Comparison of ENCODE assay signal across 22 cellular contexts in genomic region chr6:19205076-19205475, GRCh38.
"Had no signal": no experiment of that assay in that cellular context is flagged by ENCODE, and none has a peak within 500 bp of the region (broad histone marks: within the 10 kb centered on the region; RNA-seq: fewer than 3 reads in every experiment).

No MANE protein-coding gene starts in this region.

- H3K27me3 ChIP-seq: colonic mucosa, esophagus muscularis mucosa, foreskin keratinocyte, gastroesophageal sphincter, heart left ventricle, hepatocyte, left lung had no signal

- DNase-seq: cerebellar nuclear complex; colonic mucosa; effector CD8-positive, alpha-beta T cell; effector memory CD8-positive, alpha-beta T cell; endodermal cell; foreskin keratinocyte; hypothalamus; immature natural killer cell; left cardiac atrium; left ventricle myocardium superior; lower lobe of right lung; mesenchymal stem cell; midbrain had no signal

- ATAC-seq: effector memory CD8-positive, alpha-beta T cell; foreskin keratinocyte; gastroesophageal sphincter; heart left ventricle; left cardiac atrium; left lung; left ventricle myocardium superior had no signal

- H3K9me3 ChIP-seq: colonic mucosa, esophagus muscularis mucosa, gastroesophageal sphincter, lower lobe of right lung had no signal

- H3K4me3 ChIP-seq: colonic mucosa, esophagus muscularis mucosa, gastroesophageal sphincter, heart left ventricle, hepatocyte, left lung, lower lobe of right lung had no signal

- H3K4me2 ChIP-seq: hepatocyte had no signal

- H3K4me1 ChIP-seq: colonic mucosa, esophagus muscularis mucosa, foreskin keratinocyte, gastroesophageal sphincter, heart left ventricle, left lung, lower lobe of right lung had no signal

- H3K36me3 ChIP-seq: colonic mucosa, esophagus muscularis mucosa, gastroesophageal sphincter, heart left ventricle, left lung, lower lobe of right lung had no signal

- H2AFZ ChIP-seq: hepatocyte had no signal

- FAIRE-seq: endometrium, frontal cortex, islet of Langerhans, keratinocyte had no signal

- H3K27ac ChIP-seq: colonic mucosa, esophagus muscularis mucosa, foreskin keratinocyte, gastroesophageal sphincter, heart left ventricle, hepatocyte, left lung, lower lobe of right lung had no signal
